Comparison of ENCODE assay signal across 8 cellular contexts in genomic region chr3:71111784-71112440, GRCh38.
DNase-seq lines count a peak whose midpoint lies in the region; ATAC-seq and TF ChIP-seq lines count a peak whose summit lies in the region.

No MANE protein-coding gene starts in this region.

- H3K4me3 ChIP-seq in lower leg skin (ENCODE audit: low read depth, poor library complexity, severe bottlenecking): no peak overlapping the region

- peak overlapping the region; percentile 79 for H3K27ac Mint-ChIP-seq in activated CD4-positive, alpha-beta memory T cell treated with anti-CD3 and anti-CD28 coated beads for 36 hours
- H3K27ac Mint-ChIP-seq in activated CD4-positive, alpha-beta memory T cell treated with anti-CD3 and anti-CD28 coated beads, Interleukin-2, amount 10 ng/mL, durations not matched to agents 7 days and 5 days: no peak overlapping the region
- peak overlapping the region; percentile 85 for H3K27ac Mint-ChIP-seq in stimulated activated naive CD8-positive, alpha-beta T cell treated with anti-CD3 and anti-CD28 coated beads, Interleukin-15, Interleukin-2, amounts not matched to agents 100 ng/mL and 50 ng/mL, for 24 hours

- H3K27me3 Mint-ChIP-seq in activated CD4-positive, alpha-beta memory T cell treated with anti-CD3 and anti-CD28 coated beads for 36 hours: no peaks in the 10 kb centered on the region
- H3K27me3 Mint-ChIP-seq in activated CD4-positive, alpha-beta memory T cell treated with anti-CD3 and anti-CD28 coated beads, Interleukin-2, amount 10 ng/mL, durations not matched to agents 7 days and 5 days: no peaks in the 10 kb centered on the region
- no peaks in the 10 kb centered on the region for H3K27me3 Mint-ChIP-seq in stimulated activated naive CD8-positive, alpha-beta T cell treated with anti-CD3 and anti-CD28 coated beads, Interleukin-15, Interleukin-2, amounts not matched to agents 100 ng/mL and 50 ng/mL, for 24 hours

- no peaks in the 10 kb centered on the region for H3K9me3 Mint-ChIP-seq in activated CD4-positive, alpha-beta memory T cell treated with anti-CD3 and anti-CD28 coated beads for 36 hours
- H3K9me3 Mint-ChIP-seq in activated CD4-positive, alpha-beta memory T cell treated with anti-CD3 and anti-CD28 coated beads, Interleukin-2, amount 10 ng/mL, durations not matched to agents 7 days and 5 days: no peaks in the 10 kb centered on the region
- H3K9me3 Mint-ChIP-seq in stimulated activated naive CD8-positive, alpha-beta T cell treated with anti-CD3 and anti-CD28 coated beads, Interleukin-15, Interleukin-2, amounts not matched to agents 100 ng/mL and 50 ng/mL, for 24 hours: no peaks in the 10 kb centered on the region

- POLR2A ChIA-PET in activated CD4-positive, alpha-beta memory T cell treated with anti-CD3 and anti-CD28 coated beads for 36 hours (lab: Charles Lee): no interaction called here
- POLR2A ChIA-PET in activated CD4-positive, alpha-beta memory T cell treated with anti-CD3 and anti-CD28 coated beads, Interleukin-2, amount 10 ng/mL, durations not matched to agents 7 days and 5 days (lab: Charles Lee): no interaction called here

- CTCF ChIA-PET in activated CD4-positive, alpha-beta memory T cell treated with anti-CD3 and anti-CD28 coated beads for 36 hours (lab: Charles Lee): no interaction called here
- CTCF ChIA-PET in activated CD4-positive, alpha-beta memory T cell treated with anti-CD3 and anti-CD28 coated beads, Interleukin-2, amount 10 ng/mL, durations not matched to agents 7 days and 5 days (lab: Charles Lee): no interaction called here

- no peak for TF ChIP-seq CTCF in lower leg skin (IDR thresholded peaks at IDR 0.05)

- DNase-seq in activated CD4-positive, alpha-beta memory T cell treated with anti-CD3 and anti-CD28 coated beads for 36 hours: peak; percentile 70
- DNase-seq in activated CD4-positive, alpha-beta memory T cell treated with anti-CD3 and anti-CD28 coated beads, Interleukin-2, amount 10 ng/mL, durations not matched to agents 7 days and 5 days: no peak
- peak; percentile 80 for DNase-seq in fibroblast of the conjunctiva (ENCODE audit: low read depth)
- DNase-seq in lower leg skin (ENCODE audit: low spot score in 2 of 2): no peak
- DNase-seq in SHP77 (lab: John Stamatoyannopoulos, UW): no peak

- intact Hi-C loops in activated CD4-positive, alpha-beta memory T cell treated with anti-CD3 and anti-CD28 coated beads for 36 hours (cut with micrococcal nuclease): no loop called here
- intact Hi-C loops in lower leg skin (cut with DNase I; ENCODE audit: low total_unique reads): no loop called here

- peaks cover 58% of the 10 kb centered on the region for H3K36me3 Mint-ChIP-seq in activated CD4-positive, alpha-beta memory T cell treated with anti-CD3 and anti-CD28 coated beads for 36 hours
- peaks cover 68% of the 10 kb centered on the region for H3K36me3 Mint-ChIP-seq in activated CD4-positive, alpha-beta memory T cell treated with anti-CD3 and anti-CD28 coated beads, Interleukin-2, amount 10 ng/mL, durations not matched to agents 7 days and 5 days (ENCODE audit: low read depth)
- peaks cover 86% of the 10 kb centered on the region for H3K36me3 Mint-ChIP-seq in stimulated activated naive CD8-positive, alpha-beta T cell treated with anti-CD3 and anti-CD28 coated beads, Interleukin-15, Interleukin-2, amounts not matched to agents 100 ng/mL and 50 ng/mL, for 24 hours (ENCODE audit: low read depth)

- no peak for TF ChIP-seq POLR2A in lower leg skin (IDR thresholded peaks at IDR 0.05)

- ATAC-seq in SK-N-SH treated with all-trans-retinoic acid at 6 μM for 48 hours (peak; percentile 47), GM18519 (IDR thresholded peaks at IDR 0.05; ENCODE audit: low FRiP score, unreplicated experiment) (no peak)

- no peak overlapping the region for H3K4me3 Mint-ChIP-seq in activated CD4-positive, alpha-beta memory T cell treated with anti-CD3 and anti-CD28 coated beads for 36 hours
- no peak overlapping the region for H3K4me3 Mint-ChIP-seq in activated CD4-positive, alpha-beta memory T cell treated with anti-CD3 and anti-CD28 coated beads, Interleukin-2, amount 10 ng/mL, durations not matched to agents 7 days and 5 days
- H3K4me3 Mint-ChIP-seq in stimulated activated naive CD8-positive, alpha-beta T cell treated with anti-CD3 and anti-CD28 coated beads, Interleukin-15, Interleukin-2, amounts not matched to agents 100 ng/mL and 50 ng/mL, for 24 hours: peak overlapping the region; percentile 45

- 54 to 57% methylated on average over 6 of the region's 6 CpGs for WGBS in lower leg skin, 2 donors

- H3K4me1 Mint-ChIP-seq in activated CD4-positive, alpha-beta memory T cell treated with anti-CD3 and anti-CD28 coated beads for 36 hours (ENCODE audit: low read depth): peaks cover 83% of the 10 kb centered on the region
- H3K4me1 Mint-ChIP-seq in activated CD4-positive, alpha-beta memory T cell treated with anti-CD3 and anti-CD28 coated beads, Interleukin-2, amount 10 ng/mL, durations not matched to agents 7 days and 5 days: peaks cover 35% of the 10 kb centered on the region
- peaks cover 93% of the 10 kb centered on the region for H3K4me1 Mint-ChIP-seq in stimulated activated naive CD8-positive, alpha-beta T cell treated with anti-CD3 and anti-CD28 coated beads, Interleukin-15, Interleukin-2, amounts not matched to agents 100 ng/mL and 50 ng/mL, for 24 hours (ENCODE audit: low read depth)

TF ChIP-seq in SK-N-SH treated with all-trans-retinoic acid at 6 μM for 48 hours, 23 proteins besides CTCF, POLR2A, EP300 and RAD21 (continues in another document):
- TF ChIP-seq OSR1 (CRISPR knock-in tag; IDR thresholded peaks at IDR 0.05) (no peak), RARB (CRISPR knock-in tag; IDR thresholded peaks at IDR 0.05) (no peak), TSHZ2 (CRISPR knock-in tag; IDR thresholded peaks at IDR 0.05) (no peak), ISL1 (CRISPR knock-in tag; IDR thresholded peaks at IDR 0.05) (no peak), BACH2 (CRISPR knock-in tag; IDR thresholded peaks at IDR 0.05; ENCODE audit: borderline replicate concordance) (no peak), POU6F1 (CRISPR knock-in tag; IDR thresholded peaks at IDR 0.05; ENCODE audit: borderline replicate concordance, low read depth) (no peak), CREB5 (CRISPR knock-in tag; IDR thresholded peaks at IDR 0.05; ENCODE audit: low read depth) (no peak), GLIS3 (CRISPR knock-in tag; IDR thresholded peaks at IDR 0.05) (no peak)

Comparison
In these comparisons a context has a peak if more than half of its experiments do, and no peak if none do; other contexts are left out.
1. DNase-seq: peak in activated CD4-positive, alpha-beta memory T cell treated with anti-CD3 and anti-CD28 coated beads for 36 hours (single experiment) and fibroblast of the conjunctiva (single experiment); none in activated CD4-positive, alpha-beta memory T cell treated with anti-CD3 and anti-CD28 coated beads, Interleukin-2, amount 10 ng/mL, durations not matched to agents 7 days and 5 days (single experiment), lower leg skin (0 of 2) and SHP77 (0 of 2).